Comparison of ENCODE assay signal across 8 cellular contexts in genomic region chr10:110641256-110641655, GRCh38. TPM values are rescaled to one million over a fixed set of nuclear protein-coding genes. Genes with fewer than 3 reads are reported as not detected.
DNase-seq lines count a peak whose midpoint lies in the region; ATAC-seq lines count a peak whose summit lies in the region.

No MANE protein-coding gene starts in this region.

- H3K9ac ChIP-seq in HUES64 (ENCODE audit: low read depth, low read length) (no peak overlapping the region; the same call in 1 of the 2 replicates), iPS-18a (ENCODE audit: low read length) (no peak overlapping the region)

- H3K27ac ChIP-seq in HUES64 (ENCODE audit: low read depth, low read length) = peak overlapping the region; percentile 65; the same call in 1 of the 2 replicates
- no peak overlapping the region for H3K27ac ChIP-seq in iPS-18a (ENCODE audit: low read length)

- H3K36me3 ChIP-seq in HUES64 (ENCODE audit: insufficient read depth, low read length) (no peaks in the 10 kb centered on the region), iPS-18a (ENCODE audit: control insufficient read depth, low read depth, low read length) (no peaks in the 10 kb centered on the region)

- ATAC-seq in GM18498 (IDR thresholded peaks at IDR 0.05; ENCODE audit: unreplicated experiment) = peak; percentile 43
- no peak for ATAC-seq in HG02840 (IDR thresholded peaks at IDR 0.05; ENCODE audit: low FRiP score, unreplicated experiment)

- 0% methylated on average over 3 of the region's 5 CpGs for WGBS in HUES64

- H3K4me3 ChIP-seq in HUES64 (ENCODE audit: low read length) (peak overlapping the region; percentile 17; the same call in 1 of the 2 replicates), iPS-18a (ENCODE audit: low read length) (peak overlapping the region; percentile 4)

- peaks cover 50% of the 10 kb centered on the region for H3K27me3 ChIP-seq in HUES64 (ENCODE audit: insufficient read depth, low read length)
- H3K27me3 ChIP-seq in iPS-18a (ENCODE audit: control insufficient read depth, insufficient read depth, low read length) = peaks cover 51% of the 10 kb centered on the region

- peak; percentile 14 for DNase-seq in activated CD8-positive, alpha-beta memory T cell treated with anti-CD3 and anti-CD28 coated beads, Interleukin-2, amount 50 U/mL, for 24 hours (ENCODE audit: extremely low read depth)
- no peak for DNase-seq in UCSD-AML1 (lab: John Stamatoyannopoulos, UW; ENCODE audit: unreplicated experiment)
- no peak for DNase-seq in NCI-H226
- no peak for DNase-seq in NCI-H524 treated with DMSO at 0.1 percent for 48 hours (lab: John Stamatoyannopoulos, UW)

- H3K4me1 ChIP-seq in HUES64 (ENCODE audit: insufficient read depth, low read length) = peaks cover 41% of the 10 kb centered on the region
- peaks cover 48% of the 10 kb centered on the region for H3K4me1 ChIP-seq in iPS-18a (ENCODE audit: control insufficient read depth, low read depth, low read length)

- H3K9me3 ChIP-seq in HUES64 (ENCODE audit: insufficient read depth, low read depth, low read length) (no peaks in the 10 kb centered on the region), iPS-18a (ENCODE audit: control insufficient read depth, low read depth, low read length) (no peaks in the 10 kb centered on the region)

RNA-seq across cellular contexts. Expression of gene RBM20, which starts 2.9 kb away (rescaled TPM):
- 0.40 TPM for polyA plus RNA-seq in HUES64 (2013, experiment 1 of 2)
- 0.44 TPM for polyA plus RNA-seq in HUES64 (2013, experiment 2 of 2)
